In genomic region chr15:55587321-55588069, GRCh38 we compare ENCODE assay signal across 1 cellular context.
TF ChIP-seq lines count a peak whose summit lies in the region.

No MANE protein-coding gene starts in this region.

TF ChIP-seq in HEK293, 187 proteins besides CTCF, POLR2A, EP300 and RAD21 (continued from another document):
- TF ChIP-seq ZNF792 (tag by site-specific recombination; IDR thresholded peaks at IDR 0.05), result no peak
- TF ChIP-seq ZBTB8A (tag by site-specific recombination; IDR thresholded peaks at IDR 0.05), result peak; percentile 57
- no peak for TF ChIP-seq ZSCAN30 (tag by site-specific recombination; IDR thresholded peaks at IDR 0.05)
- no peak for TF ChIP-seq ZNF777 (tag by site-specific recombination; IDR thresholded peaks at IDR 0.05; ENCODE audit: borderline replicate concordance)
- TF ChIP-seq ZNF175 (tag by site-specific recombination; IDR thresholded peaks at IDR 0.05), result no peak
- TF ChIP-seq ZNF2 (tag by site-specific recombination; IDR thresholded peaks at IDR 0.05), result no peak
- TF ChIP-seq RBAK (tag by site-specific recombination; IDR thresholded peaks at IDR 0.05), result no peak
- no peak for TF ChIP-seq KLF10 (tag by site-specific recombination; IDR thresholded peaks at IDR 0.05)
- TF ChIP-seq YY1 (tag by site-specific recombination; IDR thresholded peaks at IDR 0.05), result no peak
- no peak for TF ChIP-seq ZNF664 (tag by site-specific recombination; IDR thresholded peaks at IDR 0.05)
- TF ChIP-seq TCF7L2 (IDR thresholded peaks at IDR 0.05; ENCODE audit: borderline replicate concordance, low read depth, low read length), result peak; percentile 95
- no peak for TF ChIP-seq ZBTB44 (tag by site-specific recombination; IDR thresholded peaks at IDR 0.05)
- peak; percentile 70; the same call in 1 of the 2 replicates for TF ChIP-seq ZBTB20 (tag by site-specific recombination; IDR thresholded peaks at IDR 0.05)
- no peak for TF ChIP-seq ZNF639 (tag by site-specific recombination; IDR thresholded peaks at IDR 0.05)
- TF ChIP-seq ZNF692 (tag by site-specific recombination; IDR thresholded peaks at IDR 0.05), result no peak
- no peak for TF ChIP-seq KLF17 (tag by site-specific recombination; IDR thresholded peaks at IDR 0.05)
- TF ChIP-seq ZNF596 (tag by site-specific recombination; IDR thresholded peaks at IDR 0.05), result no peak
- TF ChIP-seq WT1 (tag by site-specific recombination; IDR thresholded peaks at IDR 0.05), result no peak
- 0 out of 2 replicates have a peak, but pooled peaks have one; percentile 19 for TF ChIP-seq ZEB2 (tag by site-specific recombination; IDR thresholded peaks at IDR 0.05)
- TF ChIP-seq ZNF48 (tag by site-specific recombination; IDR thresholded peaks at IDR 0.05), result no peak
- peak; percentile 76 for TF ChIP-seq ZBTB26 (tag by site-specific recombination; optimal IDR thresholded peaks at IDR 0.05)
- no peak for TF ChIP-seq TRIM28 (IDR thresholded peaks at IDR 0.05; ENCODE audit: borderline replicate concordance, low read length)
- no peak for TF ChIP-seq ZNF112 (tag by site-specific recombination; IDR thresholded peaks at IDR 0.05)
- TF ChIP-seq ZNF791 (tag by site-specific recombination; IDR thresholded peaks at IDR 0.05), result no peak
- TF ChIP-seq TSHZ1 (tag by site-specific recombination; IDR thresholded peaks at IDR 0.05; ENCODE audit: borderline replicate concordance), result no peak
- no peak for TF ChIP-seq ZNF510 (tag by site-specific recombination; IDR thresholded peaks at IDR 0.05; ENCODE audit: insufficient replicate concordance)
- TF ChIP-seq ZNF239 (tag by site-specific recombination; IDR thresholded peaks at IDR 0.05), result no peak
- no peak for TF ChIP-seq GLIS1 (tag by site-specific recombination; IDR thresholded peaks at IDR 0.05)
- TF ChIP-seq ZNF837 (tag by site-specific recombination; IDR thresholded peaks at IDR 0.05), result no peak
- no peak for TF ChIP-seq ZNF18 (tag by site-specific recombination; IDR thresholded peaks at IDR 0.05)
- TF ChIP-seq ZNF585B (tag by site-specific recombination; IDR thresholded peaks at IDR 0.05), result no peak
- TF ChIP-seq ZNF26 (tag by site-specific recombination; IDR thresholded peaks at IDR 0.05), result no peak
- TF ChIP-seq ZNF518A (tag by site-specific recombination; conservative IDR thresholded peaks at IDR 0.05; ENCODE audit: low read depth), result no peak
